Comparison of ENCODE assay signal across 23 cellular contexts in the genomic region with DNA sequence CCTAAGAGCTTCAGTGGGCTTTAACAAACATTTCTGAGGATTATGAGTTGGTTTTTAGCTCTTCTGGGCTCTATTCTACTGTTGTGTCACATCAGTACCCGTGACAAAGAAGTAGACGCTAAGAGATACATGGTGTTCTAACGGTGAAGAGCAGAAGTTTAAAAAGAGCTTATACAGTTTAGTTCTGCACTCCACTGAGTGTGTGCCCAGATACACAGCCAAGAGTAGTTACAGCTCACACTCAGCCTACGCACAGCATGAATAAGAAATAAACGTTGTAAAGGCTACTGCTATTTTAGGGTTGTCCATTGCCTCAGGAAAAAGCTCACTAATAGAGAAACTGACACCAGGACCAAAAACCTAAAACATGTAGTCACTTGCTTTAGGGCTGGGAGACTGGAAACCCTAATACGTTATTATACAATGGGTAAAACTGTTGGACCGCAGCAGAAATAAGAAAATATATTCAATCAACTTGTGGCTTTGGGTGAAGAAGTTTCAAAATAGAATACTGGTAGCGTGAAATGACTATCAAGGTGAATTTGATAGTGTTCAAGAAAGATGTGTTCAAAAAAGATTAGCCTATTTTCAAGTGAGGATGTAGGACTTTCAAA. TPM values are rescaled to one million over a fixed set of nuclear protein-coding genes. Genes with fewer than 3 reads are reported as not detected.
DNase-seq lines count a peak whose midpoint lies in the region; ATAC-seq and TF ChIP-seq lines count a peak whose summit lies in the region.
"Had no signal": no experiment of that assay in that cellular context is flagged by ENCODE, and none has a peak within 500 bp of the region (broad histone marks: within the 10 kb centered on the region; RNA-seq: fewer than 3 reads in every experiment).

No MANE protein-coding gene starts in this region.

- H3K27ac Mint-ChIP-seq in activated CD4-positive, alpha-beta memory T cell treated with anti-CD3 and anti-CD28 coated beads for 36 hours: peak overlapping the region; percentile 33
- H3K27ac Mint-ChIP-seq in activated CD4-positive, alpha-beta memory T cell treated with anti-CD3 and anti-CD28 coated beads, Interleukin-2, amount 10 ng/mL, durations not matched to agents 7 days and 5 days: no peak overlapping the region
- H3K27ac Mint-ChIP-seq in T-helper 17 cell: peak overlapping the region; percentile 67

- H3K9me3 ChIP-seq in T-helper 17 cell (ENCODE audit: control insufficient read depth, low read length, poor library complexity, severe bottlenecking) (no peaks in the 10 kb centered on the region), neural cell (ENCODE audit: low read length) (no peaks in the 10 kb centered on the region)
- H3K9me3 ChIP-seq: esophagus squamous epithelium, left lung, MG63, pancreas had no signal

- H3K4me2 ChIP-seq in neural cell (ENCODE audit: low read length): no peak overlapping the region

- H3K4me1 Mint-ChIP-seq in activated CD4-positive, alpha-beta memory T cell treated with anti-CD3 and anti-CD28 coated beads for 36 hours (ENCODE audit: low read depth): peaks cover 24% of the 10 kb centered on the region
- peaks cover 10% of the 10 kb centered on the region for H3K4me1 Mint-ChIP-seq in activated CD4-positive, alpha-beta memory T cell treated with anti-CD3 and anti-CD28 coated beads, Interleukin-2, amount 10 ng/mL, durations not matched to agents 7 days and 5 days
- peaks cover 16% of the 10 kb centered on the region for H3K4me1 Mint-ChIP-seq in T-helper 17 cell

- H3K36me3 Mint-ChIP-seq in activated CD4-positive, alpha-beta memory T cell treated with anti-CD3 and anti-CD28 coated beads for 36 hours: peaks cover 27% of the 10 kb centered on the region
- H3K36me3 Mint-ChIP-seq in activated CD4-positive, alpha-beta memory T cell treated with anti-CD3 and anti-CD28 coated beads, Interleukin-2, amount 10 ng/mL, durations not matched to agents 7 days and 5 days (ENCODE audit: low read depth): peaks cover 48% of the 10 kb centered on the region
- H3K36me3 Mint-ChIP-seq in T-helper 17 cell (ENCODE audit: low read depth): peaks cover 2% of the 10 kb centered on the region
- H3K36me3 Mint-ChIP-seq: natural killer cell had no signal

- ATAC-seq in GM19395 (IDR thresholded peaks at IDR 0.05; ENCODE audit: unreplicated experiment) (peak; percentile 47), T-helper 17 cell (no peak)
- ATAC-seq: HCT116, left lung, natural killer cell, pancreas, right cardiac atrium had no signal

- no peaks in the 10 kb centered on the region for H3K9me3 Mint-ChIP-seq in activated CD4-positive, alpha-beta memory T cell treated with anti-CD3 and anti-CD28 coated beads for 36 hours
- H3K9me3 Mint-ChIP-seq in activated CD4-positive, alpha-beta memory T cell treated with anti-CD3 and anti-CD28 coated beads, Interleukin-2, amount 10 ng/mL, durations not matched to agents 7 days and 5 days: no peaks in the 10 kb centered on the region
- H3K9me3 Mint-ChIP-seq: CD4-positive, alpha-beta T cell; natural killer cell had no signal

- POLR2A ChIA-PET in activated CD4-positive, alpha-beta memory T cell treated with anti-CD3 and anti-CD28 coated beads for 36 hours (lab: Charles Lee): no interaction called here
- POLR2A ChIA-PET in activated CD4-positive, alpha-beta memory T cell treated with anti-CD3 and anti-CD28 coated beads, Interleukin-2, amount 10 ng/mL, durations not matched to agents 7 days and 5 days (lab: Charles Lee): interaction anchor here (0.6 to 3.2 kb wide), 4 partner anchors 12 to 307 kb away, joined by 3 to 12 read pairs (median 3); partner anchors contain the start of gene PSIP1

- no peak overlapping the region for H3K9ac ChIP-seq in neural cell (ENCODE audit: low read length)

- CTCF ChIA-PET in activated CD4-positive, alpha-beta memory T cell treated with anti-CD3 and anti-CD28 coated beads for 36 hours (lab: Charles Lee): no interaction called here
- CTCF ChIA-PET in activated CD4-positive, alpha-beta memory T cell treated with anti-CD3 and anti-CD28 coated beads, Interleukin-2, amount 10 ng/mL, durations not matched to agents 7 days and 5 days (lab: Charles Lee): no interaction called here

- TF ChIP-seq CTCF in neural cell (IDR thresholded peaks at IDR 0.05; ENCODE audit: poor library complexity, severe bottlenecking): no peak

- no peaks in the 10 kb centered on the region for H3K9me2 ChIP-seq in neural cell (ENCODE audit: insufficient read depth, low read length)

- H3K4me3 Mint-ChIP-seq in activated CD4-positive, alpha-beta memory T cell treated with anti-CD3 and anti-CD28 coated beads for 36 hours: no peak overlapping the region
- H3K4me3 Mint-ChIP-seq in activated CD4-positive, alpha-beta memory T cell treated with anti-CD3 and anti-CD28 coated beads, Interleukin-2, amount 10 ng/mL, durations not matched to agents 7 days and 5 days: no peak overlapping the region
- H3K4me3 Mint-ChIP-seq in T-helper 17 cell: no peak overlapping the region
- H3K4me3 Mint-ChIP-seq: CD4-positive, alpha-beta T cell; natural killer cell had no signal

- no peak overlapping the region for H3K4me3 ChIP-seq in neural cell (ENCODE audit: low read length)
- H3K4me3 ChIP-seq: esophagus squamous epithelium, left lung, MG63, pancreas had no signal

- TF ChIP-seq RAD21 in neural cell (conservative IDR thresholded peaks at IDR 0.05): no peak

- peaks cover 8% of the 10 kb centered on the region for H3K36me3 ChIP-seq in neural cell (ENCODE audit: insufficient read depth, low read length)
- H3K36me3 ChIP-seq: pancreas had no signal

- H3K27me3 ChIP-seq in neural cell (ENCODE audit: insufficient read depth, low read depth, low read length): no peaks in the 10 kb centered on the region
- H3K27me3 ChIP-seq: esophagus squamous epithelium, left lung, MG63, pancreas had no signal

- TF ChIP-seq EP300 in neural cell (conservative IDR thresholded peaks at IDR 0.05; ENCODE audit: poor library complexity, severe bottlenecking): no peak

- DNase-seq in activated CD4-positive, alpha-beta memory T cell treated with anti-CD3 and anti-CD28 coated beads for 36 hours: no peak
- no peak for DNase-seq in activated CD4-positive, alpha-beta memory T cell treated with anti-CD3 and anti-CD28 coated beads, Interleukin-2, amount 10 ng/mL, durations not matched to agents 7 days and 5 days
- no peak for DNase-seq in T-helper 17 cell
- DNase-seq in NCI-H524 treated with DMSO at 0.1 percent for 48 hours (lab: John Stamatoyannopoulos, UW): no peak
- DNase-seq in nucleus accumbens (lab: John Stamatoyannopoulos, UW): no peak
- no peak for DNase-seq in dermis blood vessel endothelial cell
- DNase-seq: activated gamma-delta T cell treated with Interleukin-2 at 50 U/mL for 16 hours; CD4-positive, alpha-beta T cell; DMS 273 treated with DMSO at 0.1 percent for 48 hours; esophagus squamous epithelium; hypothalamus; KBM-7; left lung; MG63; natural killer cell; NCI-H2081 treated with DMSO at 0.1 percent for 48 hours; pancreas; right cardiac atrium; trophoblast cell had no signal

- no peak overlapping the region for H2AFZ ChIP-seq in neural cell (ENCODE audit: low read depth, low read length)

- H3F3A ChIP-seq in neural cell (ENCODE audit: insufficient read depth, low read length, poor library complexity, severe bottlenecking): no peaks in the 10 kb centered on the region

- intact Hi-C loops in activated CD4-positive, alpha-beta memory T cell treated with anti-CD3 and anti-CD28 coated beads for 36 hours (cut with micrococcal nuclease): no loop called here

- H3K27me3 Mint-ChIP-seq in activated CD4-positive, alpha-beta memory T cell treated with anti-CD3 and anti-CD28 coated beads for 36 hours: no peaks in the 10 kb centered on the region
- H3K27me3 Mint-ChIP-seq in activated CD4-positive, alpha-beta memory T cell treated with anti-CD3 and anti-CD28 coated beads, Interleukin-2, amount 10 ng/mL, durations not matched to agents 7 days and 5 days: no peaks in the 10 kb centered on the region
- no peaks in the 10 kb centered on the region for H3K27me3 Mint-ChIP-seq in T-helper 17 cell
- H3K27me3 Mint-ChIP-seq: CD4-positive, alpha-beta T cell had no signal

- no peaks in the 10 kb centered on the region for H3K79me2 ChIP-seq in neural cell (replicated peaks; ENCODE audit: insufficient read depth, low read length)

- no peaks in the 10 kb centered on the region for H4K20me1 ChIP-seq in neural cell (ENCODE audit: insufficient read depth)

- H3K27ac ChIP-seq in neural cell (ENCODE audit: low read length): no peak overlapping the region
- H3K27ac ChIP-seq: 22Rv1, esophagus squamous epithelium, left lung, pancreas had no signal

TF ChIP-seq in neural cell, 6 proteins besides CTCF, POLR2A, EP300 and RAD21:
- TF ChIP-seq MXI1 (conservative IDR thresholded peaks at IDR 0.05; ENCODE audit: poor library complexity, severe bottlenecking) (no peak), POLR2AphosphoS5 (IDR thresholded peaks at IDR 0.05) (peak; percentile 13)

RNA-seq across cellular contexts. Expression of gene PSIP1, which starts 34.7 kb away (rescaled TPM):
- total RNA-seq in activated CD4-positive, alpha-beta memory T cell treated with anti-CD3 and anti-CD28 coated beads for 36 hours: 100 to 1,000 TPM; 132 to 134 TPM
- 100 to 1,000 TPM; 109 to 122 TPM for total RNA-seq in activated CD4-positive, alpha-beta memory T cell treated with anti-CD3 and anti-CD28 coated beads, Interleukin-2, amount 10 ng/mL, durations not matched to agents 7 days and 5 days
- total RNA-seq in T-helper 17 cell: 100 to 1,000 TPM; 115 to 117 TPM
- 304 and 339 TPM in 2 replicates for polyA plus RNA-seq in neural cell
- 267 and 294 TPM in 2 replicates for polyA minus RNA-seq in neural cell
- total RNA-seq in dermis blood vessel endothelial cell: 55.8 and 67.7 TPM in 2 replicates

RNA-seq across cellular contexts. Expression of gene SNAPC3, which starts 53.4 kb away (rescaled TPM):
- 10 to 100 TPM; 31.2 to 35.1 TPM for total RNA-seq in activated CD4-positive, alpha-beta memory T cell treated with anti-CD3 and anti-CD28 coated beads for 36 hours
- 10 to 100 TPM; 35.6 to 37.5 TPM for total RNA-seq in activated CD4-positive, alpha-beta memory T cell treated with anti-CD3 and anti-CD28 coated beads, Interleukin-2, amount 10 ng/mL, durations not matched to agents 7 days and 5 days
- 10 to 100 TPM in 1 of 2 donors, 1 to 10 TPM in 1; 9.1 to 12.0 TPM for total RNA-seq in T-helper 17 cell
- polyA plus RNA-seq in neural cell: 96.6 and 107 TPM in 2 replicates
- polyA minus RNA-seq in neural cell: 154 and 157 TPM in 2 replicates
- total RNA-seq in dermis blood vessel endothelial cell: 45.3 and 47.0 TPM in 2 replicates
